ENCODE assay signal across 14 cellular contexts in genomic region chr12:49554266-49554665, GRCh38. TPM values are rescaled to one million over a fixed set of nuclear protein-coding genes. Genes with fewer than 3 reads are reported as not detected.
A peak's percentile ranks its signal among the peaks of the same experiment; 100 is the strongest.
DNase-seq lines count a peak whose midpoint lies in the region; ATAC-seq, FAIRE-seq and TF ChIP-seq lines count a peak whose summit lies in the region.
"Had no signal": no experiment of that assay in that cellular context is flagged by ENCODE, and none has a peak within 500 bp of the region (broad histone marks: within the 10 kb centered on the region; RNA-seq: fewer than 3 reads in every experiment).

No MANE protein-coding gene starts in this region.

- no peaks in the 10 kb centered on the region for H3K79me2 ChIP-seq in SK-N-SH (ENCODE audit: insufficient read depth)
- H3K79me2 ChIP-seq in K562 (ENCODE audit: control insufficient read depth, insufficient read depth, low read length) = no peaks in the 10 kb centered on the region

- no peak for FAIRE-seq in K562 (lab: Jason Lieb, UNC)

- WGBS in SK-N-SH (ENCODE audit: low lambda C conversion rate) = 93% methylated on average over 13 of the region's 15 CpGs
- 71% methylated on average over 11 of the region's 15 CpGs for WGBS in K562 (ENCODE audit: insufficient coverage, low coverage, missing lambda C conversion rate)

- H3K4me2 ChIP-seq in SK-N-SH = no peak overlapping the region
- H3K4me2 ChIP-seq in BLaER1 = peak overlapping the region; percentile 10
- H3K4me2 ChIP-seq in K562 (ENCODE audit: insufficient read depth, low read length) = no peak overlapping the region
- H3K4me2 ChIP-seq: GM23338 had no signal

- no peak for TF ChIP-seq CTCF in SK-N-SH (IDR thresholded peaks at IDR 0.05)
- TF ChIP-seq CTCF in K562 (IDR thresholded peaks at IDR 0.05 in 2 of 3, conservative IDR thresholded peaks at IDR 0.05 in 1 of 3; ENCODE audit: insufficient read depth in 2 of 3, low read depth in 1 of 3, low read length in 3 of 3) = no peak
- TF ChIP-seq CTCF in coronary artery (IDR thresholded peaks at IDR 0.05) = no peak

- H3K9me2 ChIP-seq in SK-N-SH = no peaks in the 10 kb centered on the region

- H3K36me3 ChIP-seq in SK-N-SH (replicated peaks in 1 of 2; ENCODE audit: control insufficient read depth in 1 of 2, insufficient read depth in 2 of 2, low read length in 1 of 2) = peaks cover 0 to 17% of the 10 kb centered on the region in 2 experiments
- peaks cover 38% of the 10 kb centered on the region for H3K36me3 ChIP-seq in BLaER1
- H3K36me3 ChIP-seq in K562 (ENCODE audit: control insufficient read depth, insufficient read depth, low read length) = peaks cover 24% of the 10 kb centered on the region; the same call in 1 of the 3 replicates

- H3K27me3 ChIP-seq in SK-N-SH (ENCODE audit: insufficient read depth) (no peaks in the 10 kb centered on the region), BLaER1 (peaks cover 6% of the 10 kb centered on the region), K562 (ENCODE audit: control insufficient read depth in 2 of 2, insufficient read depth in 2 of 2, low read length in 2 of 2) (peaks cover 0 to 37% of the 10 kb centered on the region in 2 experiments; a peak in 4 of 5 replicates)
- H3K27me3 ChIP-seq: SJCRH30 had no signal

- in situ Hi-C loops in K562 (cut with MboI) = no loop called here

- no peak for TF ChIP-seq RAD21 in SK-N-SH (IDR thresholded peaks at IDR 0.05; ENCODE audit: low read length)
- no peak for TF ChIP-seq RAD21 in K562 (CRISPR knock-in tag; conservative IDR thresholded peaks at IDR 0.05 in 1 of 2, IDR thresholded peaks at IDR 0.05 in 1 of 2)

- no peaks in the 10 kb centered on the region for H4K20me1 ChIP-seq in SK-N-SH (ENCODE audit: insufficient read depth)
- no peaks in the 10 kb centered on the region for H4K20me1 ChIP-seq in BLaER1
- 0 out of 2 replicates have a peak, but pooled peaks cover 3% of the 10 kb centered on the region for H4K20me1 ChIP-seq in K562 (replicated peaks; ENCODE audit: control insufficient read depth, insufficient read depth, low read length)

- H3K4me3 ChIP-seq in SK-N-SH (ENCODE audit: low read depth in 2 of 2, low read length in 1 of 2) (no peak overlapping the region), BLaER1 (no peak overlapping the region), K562 (no peak overlapping the region), coronary artery (no peak overlapping the region)
- H3K4me3 ChIP-seq: GM23338, SJCRH30 had no signal

- TF ChIP-seq EP300 in SK-N-SH (IDR thresholded peaks at IDR 0.05; ENCODE audit: borderline replicate concordance in 1 of 2, low read depth in 1 of 2, low read length in 1 of 2) (no peak), K562 (IDR thresholded peaks at IDR 0.05; ENCODE audit: low read length) (no peak)

- CTCF ChIA-PET in SK-N-SH (lab: Yijun Ruan, JAX) = interaction anchor here (0.6 to 9.9 kb wide), 18 partner anchors 10 to 212 kb away, joined by 3 to 76 read pairs (median 5); partner anchors contain the start of gene DNAJC22
- CTCF ChIA-PET in K562 (lab: Yijun Ruan, JAX; ENCODE audit: low intra/inter-chr PET ratio) = interaction anchor here (0.8 to 2.6 kb wide), 5 partner anchors 23 to 196 kb away, joined by 3 to 20 read pairs (median 5); no protein-coding TSS in a partner anchor

- H2AFZ ChIP-seq in SK-N-SH (ENCODE audit: low read depth) = no peak overlapping the region
- no peak overlapping the region for H2AFZ ChIP-seq in K562 (ENCODE audit: low read depth, low read length)
- H2AFZ ChIP-seq: GM23338 had no signal

- H3K4me1 ChIP-seq in SK-N-SH (ENCODE audit: control insufficient read depth in 1 of 2, insufficient read depth in 2 of 2, low read depth in 1 of 2, low read length in 1 of 2) (no peaks in the 10 kb centered on the region; a peak in 1 of 4 replicates), BLaER1 (peaks cover 29% of the 10 kb centered on the region), K562 (replicated peaks in 1 of 2; ENCODE audit: control insufficient read depth in 2 of 2, insufficient read depth in 2 of 2, low read length in 2 of 2) (peaks cover 0 to 22% of the 10 kb centered on the region in 2 experiments; a peak in 2 of 5 replicates)
- H3K4me1 ChIP-seq: Caco-2, SJCRH30 had no signal

- no peaks in the 10 kb centered on the region for H3K9me1 ChIP-seq in K562 (ENCODE audit: control insufficient read depth, insufficient read depth, low read length)

- no TSS peak for BruUV-seq in K562 (replicated peaks; lab: Mats Ljungman, UMichigan)

- H3K9me3 ChIP-seq in SK-N-SH = no peaks in the 10 kb centered on the region
- no peaks in the 10 kb centered on the region for H3K9me3 ChIP-seq in BLaER1
- H3K9me3 ChIP-seq in K562 (replicated peaks; ENCODE audit: control insufficient read depth, insufficient read depth, low read depth, low read length) = no peaks in the 10 kb centered on the region
- H3K9me3 ChIP-seq: Caco-2, SJCRH30 had no signal

- H3K9ac ChIP-seq in SK-N-SH = no peak overlapping the region
- H3K9ac ChIP-seq in BLaER1 = no peak overlapping the region
- H3K9ac ChIP-seq in K562 (ENCODE audit: insufficient read depth in 1 of 2, low read depth in 2 of 2, low read length in 2 of 2) = peak overlapping the region in 1 of 2 experiments; percentile 78; a peak in 2 of 4 replicates

- H3K27ac ChIP-seq in SK-N-SH (ENCODE audit: low read depth in 2 of 2, low read length in 1 of 2) (no peak overlapping the region), BLaER1 (no peak overlapping the region), K562 (ENCODE audit: extremely low read depth, low read depth, low read length) (no peak overlapping the region), coronary artery (no peak overlapping the region)
- H3K27ac ChIP-seq: RWPE1, SJCRH30 had no signal

- no peak; the same call in 2 of the 3 replicates for ATAC-seq in SK-N-SH treated with all-trans-retinoic acid at 6 μM for 48 hours
- ATAC-seq in K562 = no peak
- ATAC-seq in HG03045 (IDR thresholded peaks at IDR 0.05; ENCODE audit: unreplicated experiment) = no peak

- DNase-seq in SK-N-SH = peak; percentile 21
- no peak for DNase-seq in K562 (ENCODE audit: extremely low read depth in 1 of 4, low spot score in 3 of 4)
- DNase-seq in posterior vena cava (ENCODE audit: low spot score) = peak; percentile 78
- DNase-seq in coronary artery (ENCODE audit: low spot score) = no peak
- DNase-seq: C1 segment of cervical spinal cord, NCI-H1092, NCI-H226 had no signal

- POLR2A ChIA-PET in SK-N-SH (lab: Yijun Ruan, JAX) (interaction anchor here (1.0 to 2.5 kb wide), 4 partner anchors 9 to 187 kb away, joined by 3 to 9 read pairs (median 4); partner anchors contain the start of genes MCRS1 and SPATS2), K562 (lab: Yijun Ruan, JAX) (interaction anchor here (0.6 to 1.9 kb wide), 11 partner anchors 8 to 311 kb away, joined by 3 to 12 read pairs (median 4); partner anchors contain the start of gene SPATS2)

- intact Hi-C loops in K562 (cut with micrococcal nuclease) = no loop called here
- intact Hi-C loops in posterior vena cava (cut with DNase I) = no loop called here

- H3F3A ChIP-seq in SK-N-SH (replicated peaks; ENCODE audit: insufficient read depth) = peaks cover 5% of the 10 kb centered on the region

- no peak for TF ChIP-seq POLR2A in K562 (conservative IDR thresholded peaks at IDR 0.05)

RNA-seq across cellular contexts. Expression of gene MCRS1, which starts 13.7 kb away (rescaled TPM):
- polyA plus RNA-seq in SK-N-SH (2012; rRNA removed) (103 and 107 TPM in 2 replicates), K562 (2011; rRNA removed) (70.1 and 89.9 TPM in 2 replicates), K562 (2014; fragmentation: Illumina TruSeq; extraction: Trizol) (74.2 and 74.9 TPM in 2 replicates), K562 (2014; fragmentation: Nextera tagmentation; extraction: Ambion mirVana) (10 to 100 TPM; 60.8 to 98.6 TPM), K562 (2014; rRNA removed) (99.9 and 100 TPM in 2 replicates)
- 50.0 and 75.2 TPM in 2 replicates for polyA plus RNA-seq in SK-N-SH (2012; cell fraction: cytosol; rRNA removed)
- polyA plus RNA-seq in SK-N-SH (2012; cell fraction: nucleus; rRNA removed) = 200 and 202 TPM in 2 replicates
- 48.3 and 157 TPM in 2 replicates for total RNA-seq in K562 (2011; cell fraction: chromatin; rRNA removed; ENCODE audit: low replicate concordance)
- 116 and 118 TPM in 2 replicates for total RNA-seq in K562 (2011; cell fraction: nucleolus; rRNA removed)
- 68.6 and 79.4 TPM in 2 replicates for total RNA-seq in K562 (2011; cell fraction: nucleoplasm; rRNA removed)
- total RNA-seq in K562 (2014; rRNA removed) (69.2 and 95.6 TPM in 2 replicates), K562 (2014; rRNA removed; fragmentation: Illumina TruSeq; extraction: Trizol) (36.4 and 50.0 TPM in 2 replicates), K562 (2015; rRNA removed; fragmentation: Illumina TruSeq; extraction: Trizol) (71.7 and 73.2 TPM in 2 replicates), K562 (2021) (88.0 and 94.5 TPM in 2 replicates), posterior vena cava (10 to 100 TPM; 37.3 to 38.1 TPM)
- polyA plus RNA-seq in K562 (2011; cell fraction: cytosol; rRNA removed) = 99.8 and 157 TPM in 2 replicates
- 247 and 284 TPM in 2 replicates for polyA plus RNA-seq in K562 (2011; cell fraction: nucleus; rRNA removed)
- 64.6 and 86.3 TPM in 2 replicates for polyA plus RNA-seq in K562 (2012)
- polyA minus RNA-seq in K562 (2011; rRNA and poly(A)+ RNA removed) = 37.7 and 53.3 TPM in 2 replicates
- polyA minus RNA-seq in K562 (2011; cell fraction: cytosol; rRNA and poly(A)+ RNA removed) = 40.4 and 44.8 TPM in 2 replicates
- 35.4 and 43.9 TPM in 2 replicates for polyA minus RNA-seq in K562 (2011; cell fraction: nucleus; rRNA and poly(A)+ RNA removed)

RNA-seq across cellular contexts. Expression of gene KCNH3, which starts 15.4 kb away (rescaled TPM):
- polyA plus RNA-seq in SK-N-SH (2012; rRNA removed) (3.2 and 3.7 TPM in 2 replicates), K562 (2011; rRNA removed) (0.01 and 0.04 TPM in 2 replicates), K562 (2014; fragmentation: Illumina TruSeq; extraction: Trizol) (not detected in 2 replicates), K562 (2014; fragmentation: Nextera tagmentation; extraction: Ambion mirVana) (not detected), K562 (2014; rRNA removed) (0.09 TPM in 1 of 2 replicates, not detected in the other)
- polyA plus RNA-seq in SK-N-SH (2012; cell fraction: cytosol; rRNA removed) = 1.0 and 1.8 TPM in 2 replicates
- 14.3 and 17.0 TPM in 2 replicates for polyA plus RNA-seq in SK-N-SH (2012; cell fraction: nucleus; rRNA removed)
- not detected in 2 replicates for total RNA-seq in K562 (2011; cell fraction: chromatin; rRNA removed; ENCODE audit: low replicate concordance)
- 0.17 TPM in 1 of 2 replicates, not detected in the other for total RNA-seq in K562 (2011; cell fraction: nucleolus; rRNA removed)
- not detected in 2 replicates for total RNA-seq in K562 (2011; cell fraction: nucleoplasm; rRNA removed)
- total RNA-seq in K562 (2014; rRNA removed) (0.08 TPM in 1 of 2 replicates, not detected in the other), K562 (2014; rRNA removed; fragmentation: Illumina TruSeq; extraction: Trizol) (not detected in 2 replicates), K562 (2015; rRNA removed; fragmentation: Illumina TruSeq; extraction: Trizol) (not detected in 2 replicates), K562 (2021) (0.09 and 0.29 TPM in 2 replicates), posterior vena cava (under 1 TPM; 0.10 to 0.28 TPM)
- polyA plus RNA-seq in K562 (2011; cell fraction: cytosol; rRNA removed) = 0.01 and 0.12 TPM in 2 replicates
- 0.10 and 0.28 TPM in 2 replicates for polyA plus RNA-seq in K562 (2011; cell fraction: nucleus; rRNA removed)
- polyA plus RNA-seq in K562 (2012) = 0.04 and 0.05 TPM in 2 replicates
- polyA minus RNA-seq in K562 (2011; rRNA and poly(A)+ RNA removed) = not detected in 2 replicates
- not detected in 2 replicates for polyA minus RNA-seq in K562 (2011; cell fraction: cytosol; rRNA and poly(A)+ RNA removed)
- under 0.01 TPM in 1 of 2 replicates, not detected in the other for polyA minus RNA-seq in K562 (2011; cell fraction: nucleus; rRNA and poly(A)+ RNA removed)

RNA-seq across cellular contexts. Expression of gene FAM186B, which starts 51.2 kb away (rescaled TPM):
- polyA plus RNA-seq in SK-N-SH (2012; rRNA removed) (0.16 and 0.24 TPM in 2 replicates), K562 (2011; rRNA removed) (0.07 and 0.15 TPM in 2 replicates), K562 (2014; fragmentation: Illumina TruSeq; extraction: Trizol) (0.18 and 0.22 TPM in 2 replicates), K562 (2014; fragmentation: Nextera tagmentation; extraction: Ambion mirVana) (under 1 TPM; 0.10 to 0.42 TPM), K562 (2014; rRNA removed) (0.08 and 0.20 TPM in 2 replicates)
- 0.09 and 0.18 TPM in 2 replicates for polyA plus RNA-seq in SK-N-SH (2012; cell fraction: cytosol; rRNA removed)
- polyA plus RNA-seq in SK-N-SH (2012; cell fraction: nucleus; rRNA removed) = 0.80 and 0.93 TPM in 2 replicates
- 0.35 and 0.39 TPM in 2 replicates for total RNA-seq in K562 (2011; cell fraction: chromatin; rRNA removed; ENCODE audit: low replicate concordance)
- 0.26 and 0.33 TPM in 2 replicates for total RNA-seq in K562 (2011; cell fraction: nucleolus; rRNA removed)
- 0.38 and 0.44 TPM in 2 replicates for total RNA-seq in K562 (2011; cell fraction: nucleoplasm; rRNA removed)
- total RNA-seq in K562 (2014; rRNA removed) (0.12 and 0.23 TPM in 2 replicates), K562 (2014; rRNA removed; fragmentation: Illumina TruSeq; extraction: Trizol) (0.15 and 0.16 TPM in 2 replicates), K562 (2015; rRNA removed; fragmentation: Illumina TruSeq; extraction: Trizol) (0.14 and 0.19 TPM in 2 replicates), K562 (2021) (0.18 TPM in 2 replicates), posterior vena cava (under 1 TPM in 1 of 2 donors, not detected in 1; 0.14 TPM)
- polyA plus RNA-seq in K562 (2011; cell fraction: cytosol; rRNA removed) = 0.07 and 0.22 TPM in 2 replicates
- 0.15 and 0.17 TPM in 2 replicates for polyA plus RNA-seq in K562 (2011; cell fraction: nucleus; rRNA removed)
- 0.61 and 0.97 TPM in 2 replicates for polyA plus RNA-seq in K562 (2012)
- polyA minus RNA-seq in K562 (2011; rRNA and poly(A)+ RNA removed) = 0.42 TPM in 1 of 2 replicates, not detected in the other
- not detected in 2 replicates for polyA minus RNA-seq in K562 (2011; cell fraction: cytosol; rRNA and poly(A)+ RNA removed)
- 0.13 and 0.22 TPM in 2 replicates for polyA minus RNA-seq in K562 (2011; cell fraction: nucleus; rRNA and poly(A)+ RNA removed)

Comparison
In these comparisons a context has a peak if more than half of its experiments do, and no peak if none do; other contexts are left out.
1. DNase-seq: peak in SK-N-SH (single experiment) and posterior vena cava (single experiment); none in K562 (0 of 4) and coronary artery (single experiment).